In genomic region chr7:141411133-141411532, GRCh38 we compare ENCODE assay signal across 22 cellular contexts.
DNase-seq lines count a peak whose midpoint lies in the region; ATAC-seq, FAIRE-seq and TF ChIP-seq lines count a peak whose summit lies in the region.
"Had no signal": no experiment of that assay in that cellular context is flagged by ENCODE, and none has a peak within 500 bp of the region (broad histone marks: within the 10 kb centered on the region; RNA-seq: fewer than 3 reads in every experiment).

No MANE protein-coding gene starts in this region.

- no peak overlapping the region for H3K18ac ChIP-seq in IMR-90 (ENCODE audit: low read depth, low read length)

- H2BK15ac ChIP-seq in IMR-90 (ENCODE audit: low read depth, low read length): no peak overlapping the region

- 38% methylated on average over 4 of the region's 4 CpGs for WGBS in HepG2 (ENCODE audit: low lambda C conversion rate)
- 74% methylated on average over 4 of the region's 4 CpGs for WGBS in right lobe of liver (ENCODE audit: insufficient coverage, low coverage, low lambda C conversion rate, missing lambda C conversion rate)
- 62 to 100% methylated on average over 1 to 2 of the region's 4 CpGs for WGBS in IMR-90 (ENCODE audit: extremely low coverage in 2 of 2, insufficient read length in 1 of 2), 2 experiments
- 3% methylated on average over 4 of the region's 4 CpGs for WGBS in K562 (ENCODE audit: insufficient coverage, low coverage, missing lambda C conversion rate)
- 90% methylated on average over 4 of the region's 4 CpGs for WGBS in right cardiac atrium

- dilution Hi-C loops in IMR-90 (cut with HindIII; ENCODE audit: low sequenced_read_pairs, unreplicated experiment): no loop called here

- no peak overlapping the region for H4K91ac ChIP-seq in IMR-90 (ENCODE audit: insufficient read depth, low read depth, low read length)

- no peak overlapping the region for H4K5ac ChIP-seq in IMR-90 (ENCODE audit: low read depth, low read length)

- TF ChIP-seq POLR2A in HepG2 (IDR thresholded peaks at IDR 0.05; ENCODE audit: insufficient read depth in 1 of 2, low read depth in 2 of 2, low read length in 2 of 2) (no peak), right lobe of liver (IDR thresholded peaks at IDR 0.05) (no peak), IMR-90 (IDR thresholded peaks at IDR 0.05; ENCODE audit: low read depth, low read length) (no peak), K562 (conservative IDR thresholded peaks at IDR 0.05) (no peak)

- H3K4me3 ChIP-seq in HepG2 (replicated peaks in 1 of 3; ENCODE audit: insufficient read depth in 1 of 3, low read depth in 2 of 3, low read length in 3 of 3) (no peak overlapping the region), right lobe of liver (no peak overlapping the region), IMR-90 (ENCODE audit: insufficient read depth, low read depth, low read length) (no peak overlapping the region), K562 (no peak overlapping the region), right cardiac atrium (ENCODE audit: low read length) (no peak overlapping the region)
- H3K4me3 ChIP-seq: BLaER1 treated with 17β-estradiol and CSF1 and Interleukin-3, amounts not matched to agents 10 nM and 100 nM had no signal

- POLR2A ChIA-PET in HepG2 (lab: Yijun Ruan, JAX): no interaction called here
- POLR2A ChIA-PET in IMR-90 (lab: Charles Lee; ENCODE audit: unreplicated experiment): no interaction called here
- POLR2A ChIA-PET in K562 (lab: Yijun Ruan, JAX): no interaction called here
- POLR2A ChIA-PET in activated CD8-positive, alpha-beta T cell treated with anti-CD3 and anti-CD28 coated beads, Interleukin-2, amount 10 ng/mL, durations not matched to agents 7 days and 5 days (lab: Charles Lee): no interaction called here

- no peak for DNase-seq in HepG2 (ENCODE audit: low spot score)
- DNase-seq in right lobe of liver: no peak
- no peak for DNase-seq in IMR-90
- no peak for DNase-seq in K562 (ENCODE audit: extremely low read depth in 1 of 4, low spot score in 3 of 4)
- no peak for DNase-seq in right cardiac atrium
- no peak for DNase-seq in activated CD8-positive, alpha-beta T cell treated with anti-CD3 and anti-CD28 coated beads, Interleukin-2, amount 10 ng/mL, durations not matched to agents 7 days and 5 days
- DNase-seq in activated CD4-positive, alpha-beta T cell treated with anti-CD3 and anti-CD28 coated beads, Interleukin-2, amount 50 U/mL, for 1 hour: no peak
- DNase-seq: 8988T; AML-193; Caco-2; Calu3; CD4-positive, alpha-beta T cell; CD8-positive, alpha-beta T cell; GF-D8 had no signal

- no peak for ATAC-seq in HepG2
- no peak for ATAC-seq in right lobe of liver
- no peak for ATAC-seq in IMR-90 (ENCODE audit: low read depth)
- ATAC-seq in K562: no peak
- ATAC-seq in right cardiac atrium: no peak
- no peak for ATAC-seq in activated CD8-positive, alpha-beta T cell treated with anti-CD3 and anti-CD28 coated beads, Interleukin-2, amount 10 ng/mL, durations not matched to agents 7 days and 5 days
- ATAC-seq: CD8-positive, alpha-beta T cell had no signal

- H3K36me3 Mint-ChIP-seq in activated CD8-positive, alpha-beta T cell treated with anti-CD3 and anti-CD28 coated beads, Interleukin-2, amount 10 ng/mL, durations not matched to agents 7 days and 5 days (ENCODE audit: low read depth): no peaks in the 10 kb centered on the region
- H3K36me3 Mint-ChIP-seq: CD8-positive, alpha-beta T cell had no signal

- H2BK120ac ChIP-seq in IMR-90 (ENCODE audit: low read depth, low read length): no peak overlapping the region

- no peaks in the 10 kb centered on the region for H3K36me3 ChIP-seq in HepG2 (replicated peaks in 1 of 2; ENCODE audit: control insufficient read depth in 1 of 2, insufficient read depth in 2 of 2, low read length in 2 of 2)
- H3K36me3 ChIP-seq in right lobe of liver: no peaks in the 10 kb centered on the region
- H3K36me3 ChIP-seq in IMR-90 (ENCODE audit: control insufficient read depth, insufficient read depth, low read length): no peaks in the 10 kb centered on the region
- no peaks in the 10 kb centered on the region for H3K36me3 ChIP-seq in K562 (ENCODE audit: control insufficient read depth, insufficient read depth, low read length)
- H3K36me3 ChIP-seq: BLaER1 treated with 17β-estradiol and CSF1 and Interleukin-3, amounts not matched to agents 10 nM and 100 nM had no signal

- TF ChIP-seq EP300 in HepG2 (IDR thresholded peaks at IDR 0.05; ENCODE audit: low read depth in 2 of 2, low read length in 2 of 2): no peak
- no peak for TF ChIP-seq EP300 in HepG2 (CRISPR knock-in tag; IDR thresholded peaks at IDR 0.05; ENCODE audit: borderline replicate concordance)
- no peak for TF ChIP-seq EP300 in K562 (IDR thresholded peaks at IDR 0.05; ENCODE audit: low read length)

- no peak overlapping the region for H2AK9ac ChIP-seq in IMR-90 (replicated peaks; ENCODE audit: low read depth, low read length, poor library complexity)

- H3K27me3 ChIP-seq in HepG2 (ENCODE audit: control insufficient read depth in 1 of 2, insufficient read depth in 2 of 2, low read length in 2 of 2) (peaks cover 0 to 13% of the 10 kb centered on the region in 2 experiments; a peak in 2 of 5 replicates), right lobe of liver (no peaks in the 10 kb centered on the region), IMR-90 (ENCODE audit: control insufficient read depth, insufficient read depth, low read length) (no peaks in the 10 kb centered on the region), K562 (ENCODE audit: control insufficient read depth in 2 of 2, insufficient read depth in 2 of 2, low read length in 2 of 2) (peaks cover 21 to 22% of the 10 kb centered on the region in 2 experiments), right cardiac atrium (ENCODE audit: control insufficient read depth, insufficient read depth) (no peaks in the 10 kb centered on the region)
- H3K27me3 ChIP-seq: BLaER1 treated with 17β-estradiol and CSF1 and Interleukin-3, amounts not matched to agents 10 nM and 100 nM had no signal

- TF ChIP-seq CTCF in HepG2 (CRISPR knock-in tag; IDR thresholded peaks at IDR 0.05) (no peak), right lobe of liver (IDR thresholded peaks at IDR 0.05) (no peak), IMR-90 (conservative IDR thresholded peaks at IDR 0.05; ENCODE audit: low read depth, low read length) (no peak), K562 (IDR thresholded peaks at IDR 0.05 in 2 of 3, conservative IDR thresholded peaks at IDR 0.05 in 1 of 3; ENCODE audit: insufficient read depth in 2 of 3, low read depth in 1 of 3, low read length in 3 of 3) (no peak)

- CTCF ChIA-PET in HepG2 (lab: Yijun Ruan, JAX; ENCODE audit: low intra/inter-chr PET ratio, low total read pairs) (no interaction called here), IMR-90 (lab: Yijun Ruan, JAX) (no interaction called here), K562 (lab: Yijun Ruan, JAX; ENCODE audit: low intra/inter-chr PET ratio) (no interaction called here)
- CTCF ChIA-PET in activated CD8-positive, alpha-beta T cell treated with anti-CD3 and anti-CD28 coated beads, Interleukin-2, amount 10 ng/mL, durations not matched to agents 7 days and 5 days (lab: Charles Lee): no interaction called here

- H3K9ac ChIP-seq in HepG2 (ENCODE audit: insufficient read depth, low read depth, low read length) (no peak overlapping the region), IMR-90 (ENCODE audit: low read depth, low read length) (no peak overlapping the region), K562 (ENCODE audit: insufficient read depth in 1 of 2, low read depth in 2 of 2, low read length in 2 of 2) (no peak overlapping the region)
- H3K9ac ChIP-seq: BLaER1 treated with 17β-estradiol and CSF1 and Interleukin-3, amounts not matched to agents 10 nM and 100 nM had no signal

- in situ Hi-C loops in HepG2 (cut with HindIII; ENCODE audit: extremely low pct_ligation_motif_present, low pct_unique_long_range_greater_than_20kb) (no loop called here), IMR-90 (cut with MboI; ENCODE audit: low sequenced_read_pairs) (no loop called here), K562 (cut with MboI) (no loop called here)

- no peaks in the 10 kb centered on the region for H3K79me1 ChIP-seq in IMR-90 (ENCODE audit: low read depth in 1 of 2, low read length in 2 of 2)

- no peak overlapping the region for H3K27ac ChIP-seq in HepG2 (ENCODE audit: extremely low read length, insufficient read depth, low read length)
- H3K27ac ChIP-seq in right lobe of liver: no peak overlapping the region
- H3K27ac ChIP-seq in IMR-90 (ENCODE audit: insufficient read depth, low read length): no peak overlapping the region
- H3K27ac ChIP-seq in K562 (ENCODE audit: extremely low read depth, low read depth, low read length): no peak overlapping the region
- no peak overlapping the region for H3K27ac ChIP-seq in right cardiac atrium (ENCODE audit: low read length)
- H3K27ac ChIP-seq: BLaER1 treated with 17β-estradiol and CSF1 and Interleukin-3, amounts not matched to agents 10 nM and 100 nM; C4-2B had no signal

- H3K9me3 ChIP-seq in HepG2 (ENCODE audit: low read length) (no peaks in the 10 kb centered on the region), right lobe of liver (no peaks in the 10 kb centered on the region), IMR-90 (ENCODE audit: control insufficient read depth, insufficient read depth, low read length) (peaks cover 7% of the 10 kb centered on the region), K562 (replicated peaks; ENCODE audit: control insufficient read depth, insufficient read depth, low read depth, low read length) (no peaks in the 10 kb centered on the region), right cardiac atrium (ENCODE audit: control insufficient read depth, low read length) (no peaks in the 10 kb centered on the region)
- H3K9me3 ChIP-seq: BLaER1 treated with 17β-estradiol and CSF1 and Interleukin-3, amounts not matched to agents 10 nM and 100 nM; Caco-2 had no signal

- H3K9me1 ChIP-seq in IMR-90 (ENCODE audit: insufficient read depth, low read length) (no peaks in the 10 kb centered on the region), K562 (ENCODE audit: control insufficient read depth, insufficient read depth, low read length) (no peaks in the 10 kb centered on the region)

- no peak overlapping the region for H3K27ac Mint-ChIP-seq in activated CD8-positive, alpha-beta T cell treated with anti-CD3 and anti-CD28 coated beads, Interleukin-2, amount 10 ng/mL, durations not matched to agents 7 days and 5 days
- H3K27ac Mint-ChIP-seq: B cell; CD4-positive, alpha-beta T cell; CD8-positive, alpha-beta T cell had no signal

- H3K79me2 ChIP-seq in HepG2 (ENCODE audit: insufficient read depth, low read length) (no peaks in the 10 kb centered on the region), K562 (ENCODE audit: control insufficient read depth, insufficient read depth, low read length) (no peaks in the 10 kb centered on the region)

- no peak overlapping the region for H2BK20ac ChIP-seq in IMR-90 (ENCODE audit: low read depth, low read length)

- H3K9me3 Mint-ChIP-seq in activated CD8-positive, alpha-beta T cell treated with anti-CD3 and anti-CD28 coated beads, Interleukin-2, amount 10 ng/mL, durations not matched to agents 7 days and 5 days (ENCODE audit: insufficient read depth): no peaks in the 10 kb centered on the region
- H3K9me3 Mint-ChIP-seq: CD4-positive, alpha-beta T cell; CD8-positive, alpha-beta T cell had no signal

- H4K8ac ChIP-seq in IMR-90 (ENCODE audit: low read depth in 2 of 2, low read length in 2 of 2): no peak overlapping the region

- H2AFZ ChIP-seq in HepG2 (ENCODE audit: low read length) (no peak overlapping the region), IMR-90 (replicated peaks; ENCODE audit: low read length, poor library complexity) (no peak overlapping the region), K562 (ENCODE audit: low read depth, low read length) (no peak overlapping the region)

- H3K56ac ChIP-seq in IMR-90 (ENCODE audit: extremely low read depth, insufficient read depth, low read length): no peak overlapping the region

- intact Hi-C loops in HepG2 (cut with micrococcal nuclease; ENCODE audit: unreplicated experiment) (no loop called here), right lobe of liver (cut with DNase I) (no loop called here), IMR-90 (cut with micrococcal nuclease) (no loop called here), K562 (cut with micrococcal nuclease) (no loop called here), right cardiac atrium (cut with DNase I) (no loop called here)

- H3K27me3 Mint-ChIP-seq in activated CD8-positive, alpha-beta T cell treated with anti-CD3 and anti-CD28 coated beads, Interleukin-2, amount 10 ng/mL, durations not matched to agents 7 days and 5 days (ENCODE audit: low read depth): peaks cover 12% of the 10 kb centered on the region

- H3K4me1 Mint-ChIP-seq in activated CD8-positive, alpha-beta T cell treated with anti-CD3 and anti-CD28 coated beads, Interleukin-2, amount 10 ng/mL, durations not matched to agents 7 days and 5 days (ENCODE audit: low read depth): no peaks in the 10 kb centered on the region
- H3K4me1 Mint-ChIP-seq: B cell had no signal

- FAIRE-seq in HepG2 (lab: Jason Lieb, UNC): no peak
- no peak for FAIRE-seq in K562 (lab: Jason Lieb, UNC)
- FAIRE-seq: A204.1, D721Med, G401.6, GM12891, GM19239 had no signal

- H3K4ac ChIP-seq in IMR-90 (ENCODE audit: low read depth, low read length): no peak overlapping the region

- no peaks in the 10 kb centered on the region for H3K4me1 ChIP-seq in HepG2 (ENCODE audit: insufficient read depth, low read length)
- no peaks in the 10 kb centered on the region for H3K4me1 ChIP-seq in right lobe of liver
- H3K4me1 ChIP-seq in IMR-90 (ENCODE audit: control insufficient read depth, insufficient read depth, low read length): no peaks in the 10 kb centered on the region
- H3K4me1 ChIP-seq in K562 (replicated peaks in 1 of 2; ENCODE audit: control insufficient read depth in 2 of 2, insufficient read depth in 2 of 2, low read length in 2 of 2): no peaks in the 10 kb centered on the region
- no peaks in the 10 kb centered on the region for H3K4me1 ChIP-seq in right cardiac atrium (ENCODE audit: control insufficient read depth, insufficient read depth, low read length)
- H3K4me1 ChIP-seq: Caco-2 had no signal

- TF ChIP-seq RAD21 in HepG2 (CRISPR knock-in tag; IDR thresholded peaks at IDR 0.05) (no peak), IMR-90 (IDR thresholded peaks at IDR 0.05; ENCODE audit: low read length) (no peak), K562 (CRISPR knock-in tag; conservative IDR thresholded peaks at IDR 0.05 in 1 of 2, IDR thresholded peaks at IDR 0.05 in 1 of 2) (no peak)

- H3K4me2 ChIP-seq in HepG2 (ENCODE audit: low read depth, low read length) (no peak overlapping the region), IMR-90 (ENCODE audit: low read depth, low read length) (no peak overlapping the region), K562 (ENCODE audit: insufficient read depth, low read length) (no peak overlapping the region)
- H3K4me2 ChIP-seq: BLaER1 treated with 17β-estradiol and CSF1 and Interleukin-3, amounts not matched to agents 10 nM and 100 nM had no signal

- no peak overlapping the region for H2AK5ac ChIP-seq in IMR-90 (ENCODE audit: low read depth, low read length)

- H3K14ac ChIP-seq in IMR-90 (replicated peaks; ENCODE audit: low read depth, low read length): no peak overlapping the region

- no peak overlapping the region for H3K4me3 Mint-ChIP-seq in activated CD8-positive, alpha-beta T cell treated with anti-CD3 and anti-CD28 coated beads, Interleukin-2, amount 10 ng/mL, durations not matched to agents 7 days and 5 days
- H3K4me3 Mint-ChIP-seq: B cell; CD4-positive, alpha-beta T cell; CD8-positive, alpha-beta T cell had no signal

- no peak overlapping the region for H2BK5ac ChIP-seq in IMR-90 (ENCODE audit: low read depth, low read length, poor library complexity, severe bottlenecking)

- H3K23ac ChIP-seq in IMR-90 (ENCODE audit: low read depth, low read length): no peak overlapping the region

- H4K20me1 ChIP-seq in HepG2 (ENCODE audit: insufficient read depth, low read length) (no peaks in the 10 kb centered on the region), IMR-90 (ENCODE audit: insufficient read depth, low read length) (no peaks in the 10 kb centered on the region), K562 (replicated peaks; ENCODE audit: control insufficient read depth, insufficient read depth, low read length) (no peaks in the 10 kb centered on the region; the same call in 1 of the 2 replicates)
- H4K20me1 ChIP-seq: BLaER1 treated with 17β-estradiol and CSF1 and Interleukin-3, amounts not matched to agents 10 nM and 100 nM had no signal

- no TSS peak for BruUV-seq in HepG2 (replicated peaks; lab: Mats Ljungman, UMichigan)
- BruUV-seq in IMR-90 (replicated peaks; lab: Mats Ljungman, UMichigan): no TSS peak
- no TSS peak for BruUV-seq in K562 (replicated peaks; lab: Mats Ljungman, UMichigan)

Comparison
In these comparisons a context has a peak if more than half of its experiments do, and no peak if none do; other contexts are left out.
1. Of the 241 proteins assayed by ChIP-seq in both HepG2 and K562: peak only in HepG2: none; only in K562: IRF9; in both: CEBPB and CEBPG; in neither: 238.